ENCODE assay signal across 29 cellular contexts in the genomic region with DNA sequence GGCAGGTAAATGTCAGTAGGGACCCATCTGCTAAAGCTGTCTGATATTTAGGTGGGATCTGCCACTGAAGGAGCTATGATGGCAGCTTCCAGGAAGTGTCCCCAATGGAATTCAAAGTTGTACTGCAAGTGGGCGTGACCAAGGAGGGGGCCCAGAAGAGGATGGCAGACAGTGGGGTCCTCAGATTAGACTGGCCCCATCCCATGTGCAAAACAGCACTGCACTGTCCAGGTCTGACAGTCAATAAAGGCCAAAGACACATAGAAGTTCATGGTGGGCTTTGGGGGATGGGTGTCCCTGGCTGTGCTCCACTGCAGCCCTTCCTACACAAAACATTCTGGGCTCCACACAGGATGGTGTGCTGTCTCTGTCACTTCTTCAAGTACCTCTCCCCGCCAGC.
"Had no signal": no experiment of that assay in that cellular context is flagged by ENCODE, and none has a peak within 500 bp of the region (broad histone marks: within the 10 kb centered on the region; RNA-seq: fewer than 3 reads in every experiment).

No MANE protein-coding gene starts in this region.

- H3K4me1 Mint-ChIP-seq: stimulated activated effector memory CD8-positive, alpha-beta T cell treated with anti-CD3 and anti-CD28 coated beads, Interleukin-12 subunit alpha, Interleukin-12 subunit beta, amount 100 ng/mL, for 72 hours; stimulated activated memory B cell treated with anti-CD40 and anti-IgM and Interleukin-4, amounts not matched to agents 10 μg/mL and 1 μg/mL and 100 μg/mL, for 72 hours; stimulated activated naive B cell treated with anti-CD40 and anti-IgM and Interleukin-4, amounts not matched to agents 10 μg/mL and 1 μg/mL and 100 μg/mL, for 72 hours; stimulated activated naive CD8-positive, alpha-beta T cell treated with anti-CD3 and anti-CD28 coated beads, Interleukin-15, amount 100 ng/mL, for 72 hours had no signal

- H3K36me3 ChIP-seq: stomach, suprapubic skin, thoracic aorta, thyroid gland, tibial artery, tibial nerve, transverse colon, upper lobe of left lung, upper lobe of right lung, uterus, vagina had no signal

- H3K4me1 ChIP-seq: stomach, suprapubic skin, testis, thyroid gland, tibial artery, tibial nerve, transverse colon, upper lobe of left lung, upper lobe of right lung, uterus, vagina had no signal

- H3K4me3 Mint-ChIP-seq: stimulated activated effector memory CD8-positive, alpha-beta T cell treated with anti-CD3 and anti-CD28 coated beads, Interleukin-12 subunit alpha, Interleukin-12 subunit beta, amount 100 ng/mL, for 72 hours; stimulated activated memory B cell treated with anti-CD40 and anti-IgM and Interleukin-4, amounts not matched to agents 10 μg/mL and 1 μg/mL and 100 μg/mL, for 72 hours; stimulated activated naive B cell treated with anti-CD40 and anti-IgM and Interleukin-4, amounts not matched to agents 10 μg/mL and 1 μg/mL and 100 μg/mL, for 72 hours; stimulated activated naive CD8-positive, alpha-beta T cell treated with anti-CD3 and anti-CD28 coated beads, Interleukin-15, amount 100 ng/mL, for 72 hours; stimulated activated naive CD8-positive, alpha-beta T cell treated with anti-CD3 and anti-CD28 coated beads, Interleukin-15, Interleukin-2, amounts not matched to agents 100 ng/mL and 50 ng/mL, for 24 hours; type B pancreatic cell had no signal

- H3K27me3 ChIP-seq: stomach, suprapubic skin, testis, thyroid gland, tibial artery, tibial nerve, transverse colon, upper lobe of left lung, upper lobe of right lung, uterus, vagina had no signal

- ATAC-seq: stimulated activated effector memory CD8-positive, alpha-beta T cell treated with anti-CD3 and anti-CD28 coated beads, Interleukin-12 subunit alpha, Interleukin-12 subunit beta, amount 100 ng/mL, for 72 hours; stimulated activated memory B cell treated with anti-CD40 and anti-IgM and Interleukin-4, amounts not matched to agents 10 μg/mL and 1 μg/mL and 100 μg/mL, for 72 hours; stimulated activated naive B cell treated with anti-CD40 and anti-IgM and Interleukin-4, amounts not matched to agents 10 μg/mL and 1 μg/mL and 100 μg/mL, for 72 hours; stimulated activated naive CD8-positive, alpha-beta T cell treated with anti-CD3 and anti-CD28 coated beads, Interleukin-15, amount 100 ng/mL, for 72 hours; stimulated activated naive CD8-positive, alpha-beta T cell treated with anti-CD3 and anti-CD28 coated beads, Interleukin-15, Interleukin-2, amounts not matched to agents 100 U/mL and 50 U/mL, for 24 hours; upper lobe of right lung had no signal

- H3K27ac Mint-ChIP-seq: stimulated activated effector memory CD8-positive, alpha-beta T cell treated with anti-CD3 and anti-CD28 coated beads, Interleukin-12 subunit alpha, Interleukin-12 subunit beta, amount 100 ng/mL, for 72 hours; stimulated activated memory B cell treated with anti-CD40 and anti-IgM and Interleukin-4, amounts not matched to agents 10 μg/mL and 1 μg/mL and 100 μg/mL, for 72 hours; stimulated activated naive B cell treated with anti-CD40 and anti-IgM and Interleukin-4, amounts not matched to agents 10 μg/mL and 1 μg/mL and 100 μg/mL, for 72 hours; stimulated activated naive CD8-positive, alpha-beta T cell treated with anti-CD3 and anti-CD28 coated beads, Interleukin-15, amount 100 ng/mL, for 72 hours; stimulated activated naive CD8-positive, alpha-beta T cell treated with anti-CD3 and anti-CD28 coated beads, Interleukin-15, Interleukin-2, amounts not matched to agents 100 ng/mL and 50 ng/mL, for 24 hours; type B pancreatic cell had no signal

- FAIRE-seq: urothelium cell line had no signal

- H3K9me3 Mint-ChIP-seq: type B pancreatic cell had no signal

- H3K27me3 Mint-ChIP-seq: stimulated activated memory B cell treated with anti-CD40 and anti-IgM and Interleukin-4, amounts not matched to agents 10 μg/mL and 1 μg/mL and 100 μg/mL, for 72 hours; stimulated activated naive B cell treated with anti-CD40 and anti-IgM and Interleukin-4, amounts not matched to agents 10 μg/mL and 1 μg/mL and 100 μg/mL, for 72 hours; stimulated activated naive CD8-positive, alpha-beta T cell treated with anti-CD3 and anti-CD28 coated beads, Interleukin-15, amount 100 ng/mL, for 72 hours; stimulated activated naive CD8-positive, alpha-beta T cell treated with anti-CD3 and anti-CD28 coated beads, Interleukin-15, Interleukin-2, amounts not matched to agents 100 ng/mL and 50 ng/mL, for 24 hours had no signal

- H3K36me3 Mint-ChIP-seq: stimulated activated effector memory CD8-positive, alpha-beta T cell treated with anti-CD3 and anti-CD28 coated beads, Interleukin-12 subunit alpha, Interleukin-12 subunit beta, amount 100 ng/mL, for 72 hours; stimulated activated memory B cell treated with anti-CD40 and anti-IgM and Interleukin-4, amounts not matched to agents 10 μg/mL and 1 μg/mL and 100 μg/mL, for 72 hours; stimulated activated naive B cell treated with anti-CD40 and anti-IgM and Interleukin-4, amounts not matched to agents 10 μg/mL and 1 μg/mL and 100 μg/mL, for 72 hours; type B pancreatic cell had no signal

- DNase-seq: stimulated activated CD4-positive, alpha-beta T cell treated with anti-CD3 and anti-CD28 coated beads, Interleukin-2, amount 100 ng/mL, for 48 hours; stimulated activated CD4-positive, alpha-beta T cell treated with anti-CD3 and anti-CD28 coated beads, Interleukin-4, amount 100 ng/mL, for 1 hour; stimulated activated CD4-positive, alpha-beta T cell treated with anti-CD3 and anti-CD28 coated beads, Interleukin-4, amount 100 ng/mL, for 24 hours; stimulated activated CD4-positive, alpha-beta T cell treated with anti-CD3 and anti-CD28 coated beads, Interleukin-4, amount 100 ng/mL, for 4 hours; stimulated activated CD8-positive, alpha-beta memory T cell treated with anti-CD3 and anti-CD28 coated beads, Interleukin-4, amount 100 ng/mL, for 48 hours; stimulated activated naive B cell treated with anti-CD40 and anti-IgM and Interleukin-4, amounts not matched to agents 10 μg/mL and 1 μg/mL and 100 μg/mL, for 72 hours; stimulated activated naive CD4-positive, alpha-beta T cell; stimulated activated naive CD4-positive, alpha-beta T cell treated with Interleukin-2 at 50 U/mL for 16 hours; stimulated activated naive CD8-positive, alpha-beta T cell treated with anti-CD3 and anti-CD28 coated beads, Interleukin-15, amount 100 ng/mL, for 72 hours; stimulated activated naive CD8-positive, alpha-beta T cell treated with anti-CD3 and anti-CD28 coated beads, Interleukin-15, Interleukin-2, amounts not matched to agents 100 U/mL and 50 U/mL, for 24 hours; stomach; substantia nigra; testis; thyroid gland; tibial artery; transverse colon; trophoblast cell; upper lobe of right lung; uterus had no signal

- H3K4me3 ChIP-seq: stomach, suprapubic skin, testis, thoracic aorta, thyroid gland, tibial artery, tibial nerve, transverse colon, upper lobe of left lung, upper lobe of right lung, uterus, vagina had no signal

- H3K27ac ChIP-seq: stomach, suprapubic skin, testis, thoracic aorta, thyroid gland, tibial artery, transverse colon, upper lobe of left lung, upper lobe of right lung, uterus, vagina had no signal

- H3K9me3 ChIP-seq: suprapubic skin, testis, thoracic aorta, thyroid gland, tibial artery, transverse colon, upper lobe of left lung, upper lobe of right lung, uterus, vagina had no signal
